8 cellular contexts compared by ENCODE assay signal in genomic region chr20:50226093-50226974, GRCh38. TPM values are rescaled to one million over a fixed set of nuclear protein-coding genes. Genes with fewer than 3 reads are reported as not detected.
DNase-seq lines count a peak whose midpoint lies in the region; ATAC-seq, FAIRE-seq and TF ChIP-seq lines count a peak whose summit lies in the region.

No MANE protein-coding gene starts in this region.

- POLR2A ChIA-PET in A549 (lab: Yijun Ruan, JAX): interaction anchor here (0.8 kb wide), 1 partner anchor 95 kb away, joined by 3 read pairs; no protein-coding TSS in a partner anchor
- POLR2A ChIA-PET in HEK293 (lab: Yijun Ruan, JAX): no interaction called here

- CTCF ChIA-PET in A549 (lab: Yijun Ruan, JAX): interaction anchor here (1.0 to 1.2 kb wide), 2 partner anchors 41 to 354 kb away, joined by 3 to 4 read pairs; no protein-coding TSS in a partner anchor
- CTCF ChIA-PET in HEK293 (lab: Yijun Ruan, JAX): no interaction called here

- peak overlapping the region; percentile 69 to 80 for H3K27ac ChIP-seq in A549
- no peak overlapping the region for H3K27ac ChIP-seq in HEK293 (ENCODE audit: extremely low read depth, low read depth, low read length)
- peak overlapping the region in 3 of 5 donors; percentile 59 to 93 (median 89) for H3K27ac ChIP-seq in adrenal gland
- H3K27ac ChIP-seq in brain microvascular endothelial cell: no peak overlapping the region
- no peak overlapping the region for H3K27ac ChIP-seq in WERI-Rb-1

- in situ Hi-C loops in brain microvascular endothelial cell (cut with HindIII; ENCODE audit: low pct_ligation_motif_present, low sequenced_read_pairs): no loop called here

- TF ChIP-seq RAD21 in A549 (conservative IDR thresholded peaks at IDR 0.05 in 1 of 2, IDR thresholded peaks at IDR 0.05 in 1 of 2): no peak

- intact Hi-C loops in adrenal gland (cut with DNase I): no loop called here

- ATAC-seq in A549 (peak in 1 of 2 experiments; percentile 48; a peak in 3 of 6 replicates), HG02884 (IDR thresholded peaks at IDR 0.05; ENCODE audit: unreplicated experiment) (no peak)

- H3K36me3 ChIP-seq in HEK293 (ENCODE audit: control insufficient read depth in 2 of 2, insufficient read depth in 1 of 2, low read length in 2 of 2): no peaks in the 10 kb centered on the region
- no peaks in the 10 kb centered on the region for H3K36me3 ChIP-seq in adrenal gland (replicated peaks in 1 of 2)
- no peaks in the 10 kb centered on the region for H3K36me3 ChIP-seq in brain microvascular endothelial cell (replicated peaks)
- H3K36me3 ChIP-seq in WERI-Rb-1: no peaks in the 10 kb centered on the region

- H3K9me3 ChIP-seq in A549 (peaks cover 7% of the 10 kb centered on the region; the same call in 2 of the 3 replicates), HEK293 (ENCODE audit: control insufficient read depth, insufficient read depth, low read depth, low read length) (no peaks in the 10 kb centered on the region), adrenal gland (replicated peaks in 1 of 3) (no peaks in the 10 kb centered on the region), WERI-Rb-1 (ENCODE audit: severe bottlenecking) (no peaks in the 10 kb centered on the region)

- no peak for TF ChIP-seq CTCF in A549 (IDR thresholded peaks at IDR 0.05)
- no peak for TF ChIP-seq CTCF in HEK293 (tag by site-specific recombination; IDR thresholded peaks at IDR 0.05)
- no peak for TF ChIP-seq CTCF in adrenal gland (IDR thresholded peaks at IDR 0.05)
- no peak for TF ChIP-seq CTCF in brain microvascular endothelial cell (IDR thresholded peaks at IDR 0.05; ENCODE audit: low read depth, low read length, missing control alignments)
- no peak for TF ChIP-seq CTCF in WERI-Rb-1 (IDR thresholded peaks at IDR 0.05; ENCODE audit: low read depth, low read length)

- TF ChIP-seq POLR2A in A549 (IDR thresholded peaks at IDR 0.05; ENCODE audit: low read length) (no peak), adrenal gland (IDR thresholded peaks at IDR 0.05) (no peak)

- H3K4me2 ChIP-seq in A549: peak overlapping the region; percentile 42

- H3K4me3 ChIP-seq in A549: no peak overlapping the region
- no peak overlapping the region for H3K4me3 ChIP-seq in HEK293 (ENCODE audit: low read depth, low read length)
- no peak overlapping the region for H3K4me3 ChIP-seq in adrenal gland
- no peak overlapping the region for H3K4me3 ChIP-seq in brain microvascular endothelial cell (ENCODE audit: low read depth, low read length)
- H3K4me3 ChIP-seq in WERI-Rb-1 (ENCODE audit: low read depth, low read length): no peak overlapping the region

- H3K4me1 ChIP-seq in A549: peaks cover 15% of the 10 kb centered on the region
- H3K4me1 ChIP-seq in HEK293 (ENCODE audit: control insufficient read depth, insufficient read depth, low read length): no peaks in the 10 kb centered on the region
- peaks cover 17 to 33% of the 10 kb centered on the region in 2 donors for H3K4me1 ChIP-seq in adrenal gland (replicated peaks in 1 of 2)

- no peak for FAIRE-seq in A549 (lab: Jason Lieb, UNC)

- DNase-seq in A549 (ENCODE audit: low read depth in 1 of 2, low spot score in 1 of 2) (no peak), adrenal gland (peak; percentile 61 to 85 (median 73)), myocyte (ENCODE audit: low read depth) (peak; percentile 46), brain microvascular endothelial cell (no peak), LoVo (ENCODE audit: low spot score) (no peak), WERI-Rb-1 (no peak)

- WGBS in A549 (ENCODE audit: missing lambda C conversion rate): 72% methylated on average over 12 of the region's 13 CpGs
- WGBS in adrenal gland, 4 donors: 36 to 54% (median 47%) methylated on average over 9 to 13 of the region's 13 CpGs

- H3K27me3 ChIP-seq in adrenal gland: no peaks in the 10 kb centered on the region
- H3K27me3 ChIP-seq in brain microvascular endothelial cell (replicated peaks): no peaks in the 10 kb centered on the region
- H3K27me3 ChIP-seq in WERI-Rb-1 (ENCODE audit: insufficient read depth, low read depth, severe bottlenecking): no peaks in the 10 kb centered on the region

- no peak for TF ChIP-seq EP300 in A549 (IDR thresholded peaks at IDR 0.05)

TF ChIP-seq in A549, 52 proteins besides CTCF, POLR2A, EP300 and RAD21:
- TF ChIP-seq FOSL2 (IDR thresholded peaks at IDR 0.05): no peak
- peak; percentile 18; the same call in 1 of the 2 replicates for TF ChIP-seq FOSL2 (CRISPR knock-in tag; IDR thresholded peaks at IDR 0.05)
- TF ChIP-seq HDAC2 (IDR thresholded peaks at IDR 0.05): no peak

TF ChIP-seq in HEK293, 187 proteins besides CTCF, POLR2A, EP300 and RAD21:
- no peak for TF ChIP-seq ZNF184 (tag by site-specific recombination; IDR thresholded peaks at IDR 0.05)
- peak; percentile 86 for TF ChIP-seq EGR2 (tag by site-specific recombination; IDR thresholded peaks at IDR 0.05; ENCODE audit: low read depth)
- peak; percentile 88 for TF ChIP-seq ZFHX2 (tag by site-specific recombination; conservative IDR thresholded peaks at IDR 0.05)

RNA-seq across cellular contexts. Expression of gene CEBPB, which starts 35.7 kb away (rescaled TPM):
- polyA plus RNA-seq in A549 (2011; rRNA removed) (35.9 and 45.4 TPM in 2 replicates), A549 (2017; fragmentation: RNase III; extraction: RNeasy Plus Mini Kit Qiagen cat#74134 plus additional on column Dnase treatment) (58.9 to 74.0 TPM (median 66.6 TPM) in 3 replicates), adrenal gland (10 to 100 TPM; 31.0 to 74.7 (median 39.3) TPM)
- polyA plus RNA-seq in A549 (2012; cell fraction: cytosol; rRNA removed): 71.1 and 106 TPM in 2 replicates
- 82.9 and 128 TPM in 2 replicates for polyA plus RNA-seq in A549 (2012; cell fraction: nucleus; rRNA removed)
- polyA minus RNA-seq in A549 (2011; rRNA and poly(A)+ RNA removed): 18.3 and 20.0 TPM in 2 replicates
- total RNA-seq in adrenal gland (100 to 1,000 TPM; 148 to 272 (median 252) TPM), myocyte (29.6 and 31.3 TPM in 2 replicates)
- polyA plus RNA-seq in myocyte (2012): 27.8 TPM

Comparison
In these comparisons a context has a peak if more than half of its experiments do, and no peak if none do; other contexts are left out.
1. DNase-seq: peak in adrenal gland (7 of 7) and myocyte (single experiment); none in A549 (0 of 2), brain microvascular endothelial cell (single experiment), LoVo (single experiment) and WERI-Rb-1 (single experiment).
2. H3K27ac ChIP-seq: peak in A549 (2 of 2) and adrenal gland (3 of 5); none in HEK293 (single experiment), brain microvascular endothelial cell (single experiment) and WERI-Rb-1 (single experiment).